In the genomic region with DNA sequence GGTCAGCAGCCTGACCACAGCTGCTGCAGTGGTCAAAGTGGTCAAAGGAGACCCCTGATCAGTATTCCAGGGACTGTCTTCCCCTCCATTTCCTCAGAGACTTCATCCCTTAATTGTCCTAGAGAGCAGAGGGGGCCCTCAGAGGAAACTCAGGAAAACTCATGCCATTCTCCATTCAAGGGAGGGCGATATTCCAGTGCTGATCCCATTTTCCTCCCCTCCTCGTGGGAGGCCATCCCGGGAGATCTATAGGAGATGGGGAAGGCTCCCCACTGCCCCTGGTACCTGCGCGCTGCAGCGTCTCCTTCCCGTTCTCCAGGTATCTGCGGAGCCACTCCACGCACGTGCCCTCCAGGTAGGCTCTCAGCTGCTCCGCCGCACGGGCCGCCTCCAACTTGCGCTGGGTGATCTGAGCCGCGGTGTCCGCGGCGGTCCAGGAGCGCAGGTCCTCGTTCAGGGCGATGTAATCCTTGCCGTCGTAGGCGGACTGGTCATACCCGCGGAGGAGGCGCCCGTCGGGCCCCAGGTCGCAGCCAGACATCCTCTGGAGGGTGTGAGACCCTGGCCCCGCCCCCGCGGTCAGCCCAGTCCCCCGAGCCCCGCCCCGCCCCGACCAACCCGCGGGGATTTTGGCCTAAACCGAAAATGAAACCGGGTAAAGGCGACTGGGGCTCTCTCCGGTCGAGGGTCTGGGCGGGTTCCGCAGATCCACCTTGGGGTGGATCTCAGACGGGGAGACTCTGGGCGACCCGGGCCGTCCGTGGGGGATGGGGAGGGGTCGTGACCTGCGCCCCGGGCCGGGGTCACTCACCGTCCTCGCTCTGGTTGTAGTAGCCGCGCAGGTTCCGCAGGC, we compare ENCODE assay signal across 8 cellular contexts. TPM values are rescaled to one million over a fixed set of nuclear protein-coding genes. Genes with fewer than 3 reads are reported as not detected.
A peak's percentile ranks its signal among the peaks of the same experiment; 100 is the strongest.
DNase-seq lines count a peak whose midpoint lies in the region; ATAC-seq, FAIRE-seq and TF ChIP-seq lines count a peak whose summit lies in the region.

No MANE protein-coding gene starts in this region.

- no peak overlapping the region for H2AK5ac ChIP-seq in H1 (ENCODE audit: low read depth, low read length)

- no peak overlapping the region for H4K5ac ChIP-seq in H1 (ENCODE audit: insufficient read length, low read depth, low read length)

- CTCF ChIA-PET in activated CD4-positive, alpha-beta T cell treated with anti-CD3 and anti-CD28 coated beads, Interleukin-2, amount 10 ng/mL, durations not matched to agents 7 days and 5 days (lab: Charles Lee): no interaction called here
- CTCF ChIA-PET in H1 (lab: Charles Lee; ENCODE audit: partially characterized antibody): no interaction called here

- no peak overlapping the region for H3K14ac ChIP-seq in H1 (ENCODE audit: insufficient read length)

- peak overlapping the region; percentile 54 to 93 (median 66) for H3K4me3 ChIP-seq in H1 (ENCODE audit: extremely low read depth in 1 of 4, insufficient read depth in 2 of 4, low read depth in 3 of 4, low read length in 4 of 4)
- peak overlapping the region; percentile 100 for H3K4me3 ChIP-seq in mucosa of descending colon

- H3K9me3 ChIP-seq in H1 (ENCODE audit: insufficient read depth in 2 of 2, low read depth in 1 of 2, low read length in 1 of 2) (no peaks in the 10 kb centered on the region), mucosa of descending colon (no peaks in the 10 kb centered on the region)

- H4K20me1 ChIP-seq in H1 (replicated peaks in 1 of 2; ENCODE audit: control insufficient read depth in 1 of 2, insufficient read depth in 2 of 2, low read length in 2 of 2): peaks cover 1 to 3% of the 10 kb centered on the region in 2 experiments

- TF ChIP-seq RAD21 in H1 (IDR thresholded peaks at IDR 0.05 in 1 of 2, conservative IDR thresholded peaks at IDR 0.05 in 1 of 2; ENCODE audit: low read depth in 2 of 2, low read length in 2 of 2): no peak

- H3K23me2 ChIP-seq in H1 (ENCODE audit: low read depth, low read length): peaks cover 3% of the 10 kb centered on the region; the same call in 1 of the 2 replicates

- no peak overlapping the region for H2BK20ac ChIP-seq in H1 (ENCODE audit: low read length)

- no peak overlapping the region for H4K8ac ChIP-seq in H1 (ENCODE audit: extremely low read depth, insufficient read depth, low read length)

- H3K4me1 ChIP-seq in H1 (replicated peaks in 1 of 4; ENCODE audit: control insufficient read depth in 3 of 4, insufficient read depth in 4 of 4, low read length in 3 of 4) (peaks cover 0 to 8% (median 3%) of the 10 kb centered on the region in 4 experiments; a peak in 3 of 7 replicates), mucosa of descending colon (ENCODE audit: low read depth) (peaks cover 24% of the 10 kb centered on the region)

- POLR2A ChIA-PET in activated CD4-positive, alpha-beta T cell treated with anti-CD3 and anti-CD28 coated beads, Interleukin-2, amount 10 ng/mL, durations not matched to agents 7 days and 5 days (lab: Charles Lee): no interaction called here
- POLR2A ChIA-PET in H1 (lab: Charles Lee; ENCODE audit: partially characterized antibody): no interaction called here

- H3K4me3 Mint-ChIP-seq in activated CD4-positive, alpha-beta T cell treated with anti-CD3 and anti-CD28 coated beads, Interleukin-2, amount 10 ng/mL, durations not matched to agents 7 days and 5 days: peak overlapping the region; percentile 87

- H2BK5ac ChIP-seq in H1 (ENCODE audit: low read depth, low read length): no peak overlapping the region

- TF ChIP-seq POLR2A in H1 (IDR thresholded peaks at IDR 0.05; ENCODE audit: control extremely low read depth in 1 of 2, low read depth in 2 of 2, low read length in 2 of 2): no peak; a peak in 1 of 3 replicates

- H3K27ac ChIP-seq in H1 (ENCODE audit: low read depth, low read length): no peak overlapping the region

- no peaks in the 10 kb centered on the region for H3K79me1 ChIP-seq in H1 (ENCODE audit: low read depth, low read length)

- no peak for FAIRE-seq in H1 (lab: Jason Lieb, UNC)

- peak; percentile 19 for DNase-seq in NCI-H2227 (lab: John Stamatoyannopoulos, UW; ENCODE audit: unreplicated experiment)
- DNase-seq in NCI-H2227 treated with DMSO at 0.1 percent for 48 hours (lab: John Stamatoyannopoulos, UW): no peak
- peak; percentile 5 for DNase-seq in HT-29 (ENCODE audit: low spot score)
- DNase-seq in activated CD4-positive, alpha-beta T cell treated with anti-CD3 and anti-CD28 coated beads, Interleukin-2, amount 10 ng/mL, durations not matched to agents 7 days and 5 days: peak; percentile 74
- DNase-seq in H1 (ENCODE audit: low read depth in 1 of 2, low spot score in 2 of 2): peak in 1 of 2 experiments; percentile 79
- DNase-seq in mucosa of descending colon: peak; percentile 90 to 92 (median 90)
- peak; percentile 20 to 76 (median 52) for DNase-seq in stimulated activated naive CD4-positive, alpha-beta T cell (lab: John Stamatoyannopoulos, UW)
- DNase-seq in Kasumi-1 (lab: John Stamatoyannopoulos, UW): no peak

- TF ChIP-seq CTCF in H1 (IDR thresholded peaks at IDR 0.05; ENCODE audit: control extremely low read depth in 1 of 3, insufficient read depth in 1 of 3, low read depth in 1 of 3, low read length in 3 of 3): no peak
- no peak for TF ChIP-seq CTCF in mucosa of descending colon (IDR thresholded peaks at IDR 0.05)

- peak overlapping the region; percentile 86 to 92 for H3K4me2 ChIP-seq in H1 (ENCODE audit: insufficient read depth in 1 of 2, low read depth in 2 of 2, low read length in 2 of 2)

- H3K9me3 Mint-ChIP-seq in activated CD4-positive, alpha-beta T cell treated with anti-CD3 and anti-CD28 coated beads, Interleukin-2, amount 10 ng/mL, durations not matched to agents 7 days and 5 days: no peaks in the 10 kb centered on the region

- no peaks in the 10 kb centered on the region; a peak in 1 of 4 replicates for H3K79me2 ChIP-seq in H1 (ENCODE audit: control insufficient read depth in 1 of 2, insufficient read depth in 2 of 2, low read length in 2 of 2)

- H3K56ac ChIP-seq in H1 (replicated peaks; ENCODE audit: insufficient read length, low read depth, low read length): no peak overlapping the region

- intact Hi-C loops in mucosa of descending colon (cut with DNase I, micrococcal nuclease): loop anchor here in 1 of 2 donors (10.0 kb wide), 1 partner anchor 84 kb away; a partner anchor contains a TSS

- 12% methylated on average over 38 of the region's 62 CpGs; no CpG with 5 or more reads in 1 of the 2 experiments for WGBS in H1 (ENCODE audit: extremely low coverage in 1 of 2, insufficient coverage in 1 of 2, insufficient read length in 1 of 2, insufficient replicate concordance in 2 of 2, low coverage in 1 of 2, low lambda C conversion rate in 2 of 2, missing lambda C conversion rate in 1 of 2), 2 experiments

- H3K23ac ChIP-seq in H1 (ENCODE audit: insufficient read length): no peak overlapping the region

- TF ChIP-seq EP300 in H1 (IDR thresholded peaks at IDR 0.05; ENCODE audit: borderline replicate concordance in 1 of 2, low read depth in 2 of 2, low read length in 2 of 2): no peak

- peak; percentile 73 for ATAC-seq in mucosa of descending colon

- no peak overlapping the region; the same call in 1 of the 2 replicates for H2AFZ ChIP-seq in H1 (ENCODE audit: low read length)

- H2BK15ac ChIP-seq in H1 (ENCODE audit: low read length): no peak overlapping the region

- peaks cover 50% of the 10 kb centered on the region for H3K4me1 Mint-ChIP-seq in activated CD4-positive, alpha-beta T cell treated with anti-CD3 and anti-CD28 coated beads, Interleukin-2, amount 10 ng/mL, durations not matched to agents 7 days and 5 days

- no peak overlapping the region for H3K4ac ChIP-seq in H1 (replicated peaks; ENCODE audit: insufficient read length, low read depth, low read length)

- H2BK120ac ChIP-seq in H1 (replicated peaks; ENCODE audit: low read depth, low read length): no peak overlapping the region

- no peak overlapping the region for H2BK12ac ChIP-seq in H1 (ENCODE audit: low read depth, low read length)

- peaks cover 3% of the 10 kb centered on the region for H3K27me3 Mint-ChIP-seq in activated CD4-positive, alpha-beta T cell treated with anti-CD3 and anti-CD28 coated beads, Interleukin-2, amount 10 ng/mL, durations not matched to agents 7 days and 5 days

- H3K27ac Mint-ChIP-seq in activated CD4-positive, alpha-beta T cell treated with anti-CD3 and anti-CD28 coated beads, Interleukin-2, amount 10 ng/mL, durations not matched to agents 7 days and 5 days: peak overlapping the region; percentile 100

- no peak overlapping the region; the same call in 1 of the 2 replicates for H3K18ac ChIP-seq in H1 (ENCODE audit: extremely low read depth, low read length)

- H3K36me3 Mint-ChIP-seq in activated CD4-positive, alpha-beta T cell treated with anti-CD3 and anti-CD28 coated beads, Interleukin-2, amount 10 ng/mL, durations not matched to agents 7 days and 5 days (ENCODE audit: low read depth): peaks cover 50% of the 10 kb centered on the region

- H3K27me3 ChIP-seq in H1 (replicated peaks in 1 of 4; ENCODE audit: control insufficient read depth in 3 of 4, extremely low read depth in 1 of 4, insufficient read depth in 3 of 4, low read length in 3 of 4): no peaks in the 10 kb centered on the region; a peak in 2 of 7 replicates

- H3K36me3 ChIP-seq in H1 (ENCODE audit: control insufficient read depth in 2 of 4, insufficient read depth in 4 of 4, low read length in 3 of 4) (peaks cover 4 to 19% (median 14%) of the 10 kb centered on the region in 4 experiments; a peak in 6 of 8 replicates), mucosa of descending colon (ENCODE audit: low read depth) (no peaks in the 10 kb centered on the region)

- peak overlapping the region; percentile 24 to 51 (median 34); a peak in 5 of 7 replicates for H3K9ac ChIP-seq in H1 (replicated peaks in 1 of 4; ENCODE audit: extremely low read depth in 1 of 4, low read depth in 3 of 4, low read length in 3 of 4)

- no peak overlapping the region for H4K91ac ChIP-seq in H1 (replicated peaks; ENCODE audit: insufficient read length, low read length)

TF ChIP-seq in H1, 55 proteins besides CTCF, POLR2A, EP300 and RAD21 (continues in another document):
- 0 out of 4 replicates have a peak, but pooled peaks of 1 of the 2 experiments have one; percentile 10 for TF ChIP-seq SIN3A (conservative IDR thresholded peaks at IDR 0.05 in 1 of 2, IDR thresholded peaks at IDR 0.05 in 1 of 2; ENCODE audit: low read depth in 1 of 2, low read length in 2 of 2)

RNA-seq across cellular contexts. Expression of a gene that starts 0.9 kb away (rescaled TPM):
- 110 and 133 TPM in 2 replicates for total RNA-seq in HT-29 (2014; rRNA removed; shearing (Covaris generic))
- 1,000 to 10,000 TPM; 1,296 to 1,446 TPM for total RNA-seq in activated CD4-positive, alpha-beta T cell treated with anti-CD3 and anti-CD28 coated beads, Interleukin-2, amount 10 ng/mL, durations not matched to agents 7 days and 5 days
- 245 and 251 TPM in 2 replicates for total RNA-seq in H1 (2021; fragmentation: NEBNext Ultra II Directional; extraction: Animal tissue kit (Norgen Biotek cat#: 25700))
- polyA plus RNA-seq in H1 (2011; rRNA removed): 360 and 430 TPM in 2 replicates
- polyA plus RNA-seq in H1 (2011; cell fraction: cytosol; rRNA removed): 419 TPM
- polyA plus RNA-seq in H1 (2011; cell fraction: nucleus; rRNA removed): 599 TPM
- polyA plus RNA-seq in H1 (2012, experiment 1 of 2): 318 to 360 TPM (median 338 TPM) in 4 replicates
- polyA plus RNA-seq in H1 (2012, experiment 2 of 2): 375 TPM
- 444 TPM for polyA plus RNA-seq in H1 (2013, experiment 1 of 2)
- polyA plus RNA-seq in H1 (2013, experiment 2 of 2): 469 TPM
- 116 and 123 TPM in 2 replicates for polyA minus RNA-seq in H1 (2011; rRNA and poly(A)+ RNA removed)
- polyA minus RNA-seq in H1 (2011; cell fraction: cytosol; rRNA and poly(A)+ RNA removed): 163 TPM
- polyA minus RNA-seq in H1 (2011; cell fraction: nucleus; rRNA and poly(A)+ RNA removed): 122 TPM
- 1,000 to 10,000 TPM in 2 of 3 donors, 100 to 1,000 TPM in 1; 965 to 2,616 (median 1,478) TPM for total RNA-seq in mucosa of descending colon

Comparison
In these comparisons a context has a peak if more than half of its experiments do, and no peak if none do; other contexts are left out.
1. DNase-seq: peak in NCI-H2227 (single experiment), HT-29 (single experiment), activated CD4-positive, alpha-beta T cell treated with anti-CD3 and anti-CD28 coated beads, Interleukin-2, amount 10 ng/mL, durations not matched to agents 7 days and 5 days (single experiment), mucosa of descending colon (3 of 3) and stimulated activated naive CD4-positive, alpha-beta T cell (6 of 6); none in NCI-H2227 treated with DMSO at 0.1 percent for 48 hours (single experiment) and Kasumi-1 (0 of 2).